Comparison of ENCODE assay signal across 22 cellular contexts in genomic region chr1:181661569-181661968, GRCh38.
"Had no signal": no experiment of that assay in that cellular context is flagged by ENCODE, and none has a peak within 500 bp of the region (broad histone marks: within the 10 kb centered on the region; RNA-seq: fewer than 3 reads in every experiment).

No MANE protein-coding gene starts in this region.

- H3K4me1 ChIP-seq: body of pancreas, esophagus muscularis mucosa, left lung, testis, upper lobe of left lung had no signal

- H3K27ac ChIP-seq: body of pancreas, colonic mucosa, esophagus muscularis mucosa, hepatocyte, left lung, stomach, testis, upper lobe of left lung had no signal

- H3K27me3 ChIP-seq: body of pancreas, colonic mucosa, esophagus muscularis mucosa, hepatocyte, left lung, stomach, testis, upper lobe of left lung had no signal

- H3K4me3 ChIP-seq: body of pancreas, colonic mucosa, esophagus muscularis mucosa, hepatocyte, left lung, stomach, testis, upper lobe of left lung had no signal

- ATAC-seq: activated CD8-positive, alpha-beta T cell treated with anti-CD3 and anti-CD28 coated beads, Interleukin-2, amount 10 ng/mL, durations not matched to agents 7 days and 5 days; activated T-cell treated with anti-CD3 and anti-CD28 coated beads, Interleukin-2, amount 50 U/mL, for 72 hours; body of pancreas; left lung; natural killer cell had no signal

- H3K36me3 ChIP-seq: colonic mucosa, esophagus muscularis mucosa, left lung, stomach, upper lobe of left lung had no signal

- DNase-seq: activated B cell treated with CpG ODN at 0.5 μM for 24 hours; activated CD4-positive, alpha-beta T cell treated with anti-CD3 and anti-CD28 coated beads, Interleukin-2, amount 10 ng/mL, durations not matched to agents 24 days and 14 days; activated CD8-positive, alpha-beta memory T cell treated with anti-CD3 and anti-CD28 coated beads, Interleukin-2, amount 50 U/mL, for 4 hours; activated CD8-positive, alpha-beta T cell treated with anti-CD3 and anti-CD28 coated beads, Interleukin-2, amount 10 ng/mL, durations not matched to agents 7 days and 5 days; activated gamma-delta T cell treated with Interleukin-2 at 50 U/mL for 16 hours; activated T-cell treated with anti-CD3 and anti-CD28 coated beads, Interleukin-2, amount 50 U/mL, for 72 hours; amniotic stem cell; body of pancreas; central memory CD4-positive, alpha-beta T cell; colonic mucosa; effector CD4-positive, alpha-beta T cell; islet precursor cell; left lung; mesenchymal stem cell; natural killer cell; stimulated activated CD4-positive, alpha-beta T cell treated with anti-CD3 and anti-CD28 coated beads, Interleukin-12 subunit alpha, Interleukin-12 subunit beta, amount 100 ng/mL, for 4 hours; stimulated activated CD4-positive, alpha-beta T cell treated with anti-CD3 and anti-CD28 coated beads, Interleukin-2, amount 100 ng/mL, for 24 hours; stomach; testis; upper lobe of left lung had no signal

- H3K9me3 ChIP-seq: body of pancreas, colonic mucosa, esophagus muscularis mucosa, left lung, stomach, testis, upper lobe of left lung had no signal
